8 cellular contexts compared by ENCODE assay signal in the genomic region with DNA sequence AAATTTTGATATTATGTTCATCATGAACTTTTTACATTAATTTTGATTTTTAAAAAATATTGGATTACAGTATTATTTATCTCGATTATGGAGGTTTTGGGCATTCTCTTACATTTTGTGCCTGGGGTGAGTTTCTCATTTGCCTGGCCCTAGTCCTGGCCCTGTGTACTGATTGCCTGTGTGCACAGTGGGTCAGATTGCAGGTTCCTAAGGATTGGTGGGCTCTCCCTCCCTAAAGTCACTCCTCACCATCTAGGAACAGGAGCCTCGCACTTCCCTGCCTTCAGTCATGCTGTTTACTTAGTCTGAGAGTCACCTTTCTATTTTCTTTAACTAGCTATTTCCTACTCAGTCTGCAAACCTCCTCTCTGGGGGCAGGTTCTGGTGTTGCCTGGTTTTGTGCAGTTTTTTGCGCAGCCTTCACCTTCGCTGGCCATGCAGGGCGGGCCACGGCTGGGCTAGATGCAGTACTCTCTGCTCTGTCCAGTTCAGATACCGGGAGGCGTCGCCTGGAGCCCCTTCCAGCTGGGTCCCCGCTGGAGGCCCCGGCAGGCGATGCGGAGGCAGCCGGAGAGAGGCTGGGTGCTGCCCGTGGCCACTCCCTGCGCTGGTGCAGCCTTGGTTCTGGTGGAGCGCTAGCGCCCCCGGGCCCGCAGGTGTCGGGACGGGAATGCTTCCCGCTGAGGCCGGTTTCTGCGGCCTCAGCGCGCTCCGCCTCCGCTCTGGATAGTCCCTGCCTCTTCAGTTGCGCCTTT. TPM values are rescaled to one million over a fixed set of nuclear protein-coding genes. Genes with fewer than 3 reads are reported as not detected.
DNase-seq lines count a peak whose midpoint lies in the region; ATAC-seq and TF ChIP-seq lines count a peak whose summit lies in the region.

No MANE protein-coding gene starts in this region.

- H3K36me3 ChIP-seq in RWPE2 (ENCODE audit: low read depth) (no peaks in the 10 kb centered on the region), ascending aorta (no peaks in the 10 kb centered on the region), sigmoid colon (no peaks in the 10 kb centered on the region)

- ATAC-seq in HG02623 (IDR thresholded peaks at IDR 0.05; ENCODE audit: unreplicated experiment) (peak; percentile 49), RWPE2 (ENCODE audit: low read depth) (peak; percentile 92), HG03457 (IDR thresholded peaks at IDR 0.05; ENCODE audit: unreplicated experiment) (no peak), HG03469 (IDR thresholded peaks at IDR 0.05; ENCODE audit: unreplicated experiment) (no peak)

- no peaks in the 10 kb centered on the region for H3K27me3 ChIP-seq in RWPE2 (ENCODE audit: insufficient read depth, poor library complexity, severe bottlenecking)
- no peaks in the 10 kb centered on the region for H3K27me3 ChIP-seq in ascending aorta
- H3K27me3 ChIP-seq in sigmoid colon = peaks cover 0 to 37% (median 7%) of the 10 kb centered on the region in 3 donors

- TF ChIP-seq CTCF in RWPE2 (IDR thresholded peaks at IDR 0.05; ENCODE audit: poor library complexity, severe bottlenecking) (peak; percentile 93), ascending aorta (IDR thresholded peaks at IDR 0.05) (peak; percentile 35 to 64 (median 35)), sigmoid colon (IDR thresholded peaks at IDR 0.05) (peak in 1 of 4 experiments; percentile 28)

- H3K9me3 ChIP-seq in RWPE2 (ENCODE audit: severe bottlenecking) (no peaks in the 10 kb centered on the region), ascending aorta (no peaks in the 10 kb centered on the region), sigmoid colon (no peaks in the 10 kb centered on the region)

- H3K4me1 ChIP-seq in RWPE2 (ENCODE audit: insufficient read depth, poor library complexity, severe bottlenecking) (peaks cover 21% of the 10 kb centered on the region), ascending aorta (no peaks in the 10 kb centered on the region), sigmoid colon (peaks cover 0 to 11% (median 8%) of the 10 kb centered on the region in 4 donors)

- 6 to 12% methylated on average over 30 of the region's 30 CpGs for WGBS in sigmoid colon, 2 donors

- DNase-seq in COR-L47 (lab: John Stamatoyannopoulos, UW) (peak; percentile 42), RWPE2 (ENCODE audit: low spot score) (peak; percentile 83), ascending aorta (ENCODE audit: low spot score in 2 of 2) (peak in 1 of 2 donors; percentile 77), hippocampal formation (lab: John Stamatoyannopoulos, UW) (peak; percentile 5 to 67), sigmoid colon (peak; percentile 71)

- TF ChIP-seq POLR2A in sigmoid colon (IDR thresholded peaks at IDR 0.05) = no peak

- H3K4me3 ChIP-seq in RWPE2 (ENCODE audit: severe bottlenecking) (no peak overlapping the region), ascending aorta (peak overlapping the region; percentile 32 to 62), sigmoid colon (peak overlapping the region in 3 of 4 donors; percentile 18 to 35 (median 32))

- intact Hi-C loops in ascending aorta (cut with DNase I) (loop anchor here (5.0 kb wide), 1 partner anchor 583 kb away; a partner anchor contains a TSS), sigmoid colon (cut with DNase I) (no loop called here)

- H3K27ac ChIP-seq in RWPE2 (ENCODE audit: poor library complexity, severe bottlenecking) = peak overlapping the region; percentile 30
- no peak overlapping the region for H3K27ac ChIP-seq in ascending aorta
- no peak overlapping the region for H3K27ac ChIP-seq in sigmoid colon

- no peak for TF ChIP-seq EP300 in sigmoid colon (IDR thresholded peaks at IDR 0.05)

RNA-seq across cellular contexts. Expression of a gene that starts 23.3 kb away (rescaled TPM):
- total RNA-seq in ascending aorta = not detected
- not detected for total RNA-seq in sigmoid colon
- polyA plus RNA-seq in sigmoid colon = not detected

Comparison
In these comparisons a context has a peak if more than half of its experiments do, and no peak if none do; other contexts are left out.
1. ATAC-seq: peak in HG02623 (single experiment) and RWPE2 (single experiment); none in HG03457 (single experiment) and HG03469 (single experiment).